In the genomic region with DNA sequence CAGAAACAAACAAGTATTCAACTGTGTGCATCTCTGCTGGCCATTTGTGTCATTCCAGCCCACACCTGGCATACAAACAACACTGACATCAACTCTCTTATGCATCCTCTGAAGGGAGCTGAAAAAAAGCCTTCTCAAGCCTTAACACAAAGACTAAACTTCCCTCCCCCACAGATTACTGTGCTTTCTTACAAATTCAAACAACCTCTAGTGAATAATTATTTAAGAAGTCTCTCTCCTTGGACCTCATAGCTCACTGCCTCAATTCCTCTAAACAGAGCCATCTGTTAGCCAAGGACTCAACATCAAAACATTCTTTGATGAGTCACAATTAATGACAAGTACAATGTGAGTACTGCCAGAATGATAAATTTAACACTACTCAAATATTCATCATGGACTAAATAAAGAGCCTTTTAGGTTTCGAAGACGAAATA, we compare ENCODE assay signal across 11 cellular contexts.
DNase-seq lines count a peak whose midpoint lies in the region; ATAC-seq and TF ChIP-seq lines count a peak whose summit lies in the region.
"Had no signal": no experiment of that assay in that cellular context is flagged by ENCODE, and none has a peak within 500 bp of the region (broad histone marks: within the 10 kb centered on the region; RNA-seq: fewer than 3 reads in every experiment).

No MANE protein-coding gene starts in this region.

- no peaks in the 10 kb centered on the region for H3K9me3 Mint-ChIP-seq in activated CD8-positive, alpha-beta T cell treated with anti-CD3 and anti-CD28 coated beads, Interleukin-2, amount 10 ng/mL, durations not matched to agents 7 days and 5 days (ENCODE audit: insufficient read depth)
- H3K9me3 Mint-ChIP-seq: central memory CD8-positive, alpha-beta T cell had no signal

- H3K4me3 ChIP-seq in RWPE2 (ENCODE audit: severe bottlenecking), result no peak overlapping the region

- H3K27ac Mint-ChIP-seq in activated CD8-positive, alpha-beta T cell treated with anti-CD3 and anti-CD28 coated beads, Interleukin-2, amount 10 ng/mL, durations not matched to agents 7 days and 5 days, result no peak overlapping the region

- H3K4me1 ChIP-seq in RWPE2 (ENCODE audit: insufficient read depth, poor library complexity, severe bottlenecking), result peaks cover 5% of the 10 kb centered on the region

- H3K27me3 Mint-ChIP-seq in activated CD8-positive, alpha-beta T cell treated with anti-CD3 and anti-CD28 coated beads, Interleukin-2, amount 10 ng/mL, durations not matched to agents 7 days and 5 days (ENCODE audit: low read depth), result peaks cover 25% of the 10 kb centered on the region

- H3K27me3 ChIP-seq in RWPE2 (ENCODE audit: insufficient read depth, poor library complexity, severe bottlenecking), result no peaks in the 10 kb centered on the region

- DNase-seq in NCI-H1694 treated with DMSO at 0.1 percent for 48 hours (lab: John Stamatoyannopoulos, UW), result peak; percentile 15
- no peak for DNase-seq in NCI-H1694 (lab: John Stamatoyannopoulos, UW)
- DNase-seq in RWPE2 (ENCODE audit: low spot score), result no peak
- DNase-seq in fibroblast of the conjunctiva (ENCODE audit: low read depth), result peak; percentile 13
- DNase-seq in substantia nigra (lab: John Stamatoyannopoulos, UW), result no peak
- DNase-seq in activated CD8-positive, alpha-beta T cell treated with anti-CD3 and anti-CD28 coated beads, Interleukin-2, amount 10 ng/mL, durations not matched to agents 7 days and 5 days, result no peak
- no peak for DNase-seq in activated T-cell treated with anti-CD3 and anti-CD28 coated beads for 4 hours
- DNase-seq: 8988T, NCI-H1092 treated with DMSO at 0.1 percent for 48 hours had no signal

- no peaks in the 10 kb centered on the region for H3K36me3 ChIP-seq in RWPE2 (ENCODE audit: low read depth)

- POLR2A ChIA-PET in activated CD8-positive, alpha-beta T cell treated with anti-CD3 and anti-CD28 coated beads, Interleukin-2, amount 10 ng/mL, durations not matched to agents 7 days and 5 days (lab: Charles Lee), result no interaction called here

- TF ChIP-seq CTCF in RWPE2 (IDR thresholded peaks at IDR 0.05; ENCODE audit: poor library complexity, severe bottlenecking), result no peak

- no peak overlapping the region for H3K27ac ChIP-seq in RWPE2 (ENCODE audit: poor library complexity, severe bottlenecking)
- peak overlapping the region; percentile 50 for H3K27ac ChIP-seq in substantia nigra (ENCODE audit: low read depth, low read length, poor library complexity, severe bottlenecking)

- CTCF ChIA-PET in activated CD8-positive, alpha-beta T cell treated with anti-CD3 and anti-CD28 coated beads, Interleukin-2, amount 10 ng/mL, durations not matched to agents 7 days and 5 days (lab: Charles Lee), result no interaction called here

- H3K4me1 Mint-ChIP-seq in activated CD8-positive, alpha-beta T cell treated with anti-CD3 and anti-CD28 coated beads, Interleukin-2, amount 10 ng/mL, durations not matched to agents 7 days and 5 days (ENCODE audit: low read depth), result peaks cover 5% of the 10 kb centered on the region
- H3K4me1 Mint-ChIP-seq: central memory CD8-positive, alpha-beta T cell had no signal

- no peak overlapping the region for H3K4me3 Mint-ChIP-seq in activated CD8-positive, alpha-beta T cell treated with anti-CD3 and anti-CD28 coated beads, Interleukin-2, amount 10 ng/mL, durations not matched to agents 7 days and 5 days
- H3K4me3 Mint-ChIP-seq: central memory CD8-positive, alpha-beta T cell had no signal

- no peaks in the 10 kb centered on the region for H3K36me3 Mint-ChIP-seq in activated CD8-positive, alpha-beta T cell treated with anti-CD3 and anti-CD28 coated beads, Interleukin-2, amount 10 ng/mL, durations not matched to agents 7 days and 5 days (ENCODE audit: low read depth)

- peak; percentile 66 for ATAC-seq in RWPE2 (ENCODE audit: low read depth)
- no peak for ATAC-seq in HG03520 (IDR thresholded peaks at IDR 0.05; ENCODE audit: unreplicated experiment)
- no peak for ATAC-seq in activated CD8-positive, alpha-beta T cell treated with anti-CD3 and anti-CD28 coated beads, Interleukin-2, amount 10 ng/mL, durations not matched to agents 7 days and 5 days

- H3K9me3 ChIP-seq in RWPE2 (ENCODE audit: severe bottlenecking), result no peaks in the 10 kb centered on the region

Comparison
In these comparisons a context has a peak if more than half of its experiments do, and no peak if none do; other contexts are left out.
1. DNase-seq: peak in NCI-H1694 treated with DMSO at 0.1 percent for 48 hours (single experiment) and fibroblast of the conjunctiva (single experiment); none in NCI-H1694 (single experiment), RWPE2 (single experiment), substantia nigra (0 of 49), activated CD8-positive, alpha-beta T cell treated with anti-CD3 and anti-CD28 coated beads, Interleukin-2, amount 10 ng/mL, durations not matched to agents 7 days and 5 days (single experiment) and activated T-cell treated with anti-CD3 and anti-CD28 coated beads for 4 hours (single experiment).